10 cellular contexts compared by ENCODE assay signal in genomic region chr3:179837374-179837773, GRCh38.
DNase-seq lines count a peak whose midpoint lies in the region; ATAC-seq and TF ChIP-seq lines count a peak whose summit lies in the region.
"Had no signal": no experiment of that assay in that cellular context is flagged by ENCODE, and none has a peak within 500 bp of the region (broad histone marks: within the 10 kb centered on the region; RNA-seq: fewer than 3 reads in every experiment).

No MANE protein-coding gene starts in this region.

- H4K20me1 ChIP-seq in PC-3 (ENCODE audit: low read length), result no peaks in the 10 kb centered on the region

- POLR2A ChIA-PET in PC-3 (lab: Charles Lee; ENCODE audit: unreplicated experiment), result interaction anchor here (0.7 kb wide), 1 partner anchor 15 kb away, joined by 4 read pairs; no protein-coding TSS in a partner anchor

- no peaks in the 10 kb centered on the region for H3K27me3 ChIP-seq in PC-3 (ENCODE audit: low read length)

- H2AFZ ChIP-seq in PC-3 (ENCODE audit: low read length), result no peak overlapping the region

- BruUV-seq in PC-3 (replicated peaks; lab: Mats Ljungman, UMichigan), result no TSS peak

- no peaks in the 10 kb centered on the region for H3F3A ChIP-seq in PC-3 (ENCODE audit: low read length, unreplicated experiment)

- no peak for ATAC-seq in PC-3
- no peak for ATAC-seq in HG03460 (IDR thresholded peaks at IDR 0.05; ENCODE audit: unreplicated experiment)
- ATAC-seq: stimulated activated naive CD8-positive, alpha-beta T cell treated with anti-CD3 and anti-CD28 coated beads, Interleukin-15, amount 100 ng/mL, for 72 hours had no signal

- no peak for TF ChIP-seq CTCF in epithelial cell of esophagus (IDR thresholded peaks at IDR 0.05; ENCODE audit: insufficient read depth, low read depth, low read length, missing control alignments)
- peak; percentile 27 for TF ChIP-seq CTCF in retinal pigment epithelial cell (conservative IDR thresholded peaks at IDR 0.05; ENCODE audit: low read depth, low read length)
- TF ChIP-seq CTCF in PC-3 (conservative IDR thresholded peaks at IDR 0.05; ENCODE audit: low read depth, low read length), result no peak

- H3K79me2 ChIP-seq in PC-3 (ENCODE audit: low read length), result no peaks in the 10 kb centered on the region

- H3K36me3 ChIP-seq in PC-3 (ENCODE audit: low read depth, low read length), result no peaks in the 10 kb centered on the region

- H3K4me2 ChIP-seq in PC-3 (ENCODE audit: low read length), result no peak overlapping the region

- DNase-seq in DMS53 (lab: John Stamatoyannopoulos, UW) (peak; percentile 5), DMS53 treated with DMSO at 0.1 percent for 48 hours (lab: John Stamatoyannopoulos, UW; ENCODE audit: unreplicated experiment) (no peak), NCI-H82 treated with DMSO at 0.1 percent for 48 hours (lab: John Stamatoyannopoulos, UW; ENCODE audit: unreplicated experiment) (peak; percentile 27), epithelial cell of esophagus (ENCODE audit: low read depth) (peak; percentile 22), retinal pigment epithelial cell (ENCODE audit: low read depth) (no peak), PC-3 (no peak)
- DNase-seq in activated naive CD4-positive, alpha-beta T cell treated with anti-CD3 and anti-CD28 coated beads, Interleukin-2, amount 10 ng/mL, durations not matched to agents 7 days and 5 days, result no peak
- DNase-seq: NCI-H446 treated with DMSO at 0.1 percent for 48 hours; stimulated activated naive CD8-positive, alpha-beta T cell treated with anti-CD3 and anti-CD28 coated beads, Interleukin-15, amount 100 ng/mL, for 72 hours had no signal

- H3K36me3 Mint-ChIP-seq in activated naive CD4-positive, alpha-beta T cell treated with anti-CD3 and anti-CD28 coated beads, Interleukin-2, amount 10 ng/mL, durations not matched to agents 7 days and 5 days, result no peaks in the 10 kb centered on the region

- no peaks in the 10 kb centered on the region for H3K9me2 ChIP-seq in PC-3 (replicated peaks; ENCODE audit: low read length)

- H3K4me1 ChIP-seq in PC-3 (ENCODE audit: insufficient read depth, low read length), result peaks cover 5% of the 10 kb centered on the region; the same call in 1 of the 2 replicates

- H3K9ac ChIP-seq in PC-3 (ENCODE audit: low read length), result no peak overlapping the region

- H3K27ac ChIP-seq in PC-3 (ENCODE audit: low read length), result no peak overlapping the region

- H3K4me3 ChIP-seq in epithelial cell of esophagus (ENCODE audit: low read length) (no peak overlapping the region), retinal pigment epithelial cell (ENCODE audit: low read length) (no peak overlapping the region), PC-3 (ENCODE audit: low read length) (no peak overlapping the region)

- H3K4me1 Mint-ChIP-seq in activated naive CD4-positive, alpha-beta T cell treated with anti-CD3 and anti-CD28 coated beads, Interleukin-2, amount 10 ng/mL, durations not matched to agents 7 days and 5 days, result no peaks in the 10 kb centered on the region
- H3K4me1 Mint-ChIP-seq: stimulated activated naive CD8-positive, alpha-beta T cell treated with anti-CD3 and anti-CD28 coated beads, Interleukin-15, amount 100 ng/mL, for 72 hours had no signal

- no peak overlapping the region for H3K4me3 Mint-ChIP-seq in activated naive CD4-positive, alpha-beta T cell treated with anti-CD3 and anti-CD28 coated beads, Interleukin-2, amount 10 ng/mL, durations not matched to agents 7 days and 5 days
- H3K4me3 Mint-ChIP-seq: stimulated activated naive CD8-positive, alpha-beta T cell treated with anti-CD3 and anti-CD28 coated beads, Interleukin-15, amount 100 ng/mL, for 72 hours had no signal

- no peaks in the 10 kb centered on the region for H3K9me3 ChIP-seq in PC-3 (ENCODE audit: low read length)

- intact Hi-C loops in PC-3 (cut with micrococcal nuclease), result no loop called here

- CTCF ChIA-PET in PC-3 (lab: Charles Lee), result no interaction called here
- CTCF ChIA-PET in activated naive CD4-positive, alpha-beta T cell treated with anti-CD3 and anti-CD28 coated beads, Interleukin-2, amount 10 ng/mL, durations not matched to agents 7 days and 5 days (lab: Charles Lee), result no interaction called here

- H3K9me3 Mint-ChIP-seq in activated naive CD4-positive, alpha-beta T cell treated with anti-CD3 and anti-CD28 coated beads, Interleukin-2, amount 10 ng/mL, durations not matched to agents 7 days and 5 days, result no peaks in the 10 kb centered on the region
- H3K9me3 Mint-ChIP-seq: stimulated activated naive CD8-positive, alpha-beta T cell treated with anti-CD3 and anti-CD28 coated beads, Interleukin-15, amount 100 ng/mL, for 72 hours had no signal

- no peaks in the 10 kb centered on the region for H3K27me3 Mint-ChIP-seq in activated naive CD4-positive, alpha-beta T cell treated with anti-CD3 and anti-CD28 coated beads, Interleukin-2, amount 10 ng/mL, durations not matched to agents 7 days and 5 days

- no peak overlapping the region for H3K27ac Mint-ChIP-seq in activated naive CD4-positive, alpha-beta T cell treated with anti-CD3 and anti-CD28 coated beads, Interleukin-2, amount 10 ng/mL, durations not matched to agents 7 days and 5 days
- H3K27ac Mint-ChIP-seq: stimulated activated naive CD8-positive, alpha-beta T cell treated with anti-CD3 and anti-CD28 coated beads, Interleukin-15, amount 100 ng/mL, for 72 hours had no signal

Comparison
In these comparisons a context has a peak if more than half of its experiments do, and no peak if none do; other contexts are left out.
1. DNase-seq: peak in DMS53 (single experiment), NCI-H82 treated with DMSO at 0.1 percent for 48 hours (single experiment) and epithelial cell of esophagus (single experiment); none in DMS53 treated with DMSO at 0.1 percent for 48 hours (single experiment), retinal pigment epithelial cell (single experiment), PC-3 (single experiment) and activated naive CD4-positive, alpha-beta T cell treated with anti-CD3 and anti-CD28 coated beads, Interleukin-2, amount 10 ng/mL, durations not matched to agents 7 days and 5 days (single experiment).